In genomic region chr5:169161022-169161680, GRCh38 we compare ENCODE assay signal across 9 cellular contexts.
DNase-seq lines count a peak whose midpoint lies in the region; ATAC-seq, FAIRE-seq and TF ChIP-seq lines count a peak whose summit lies in the region.
"Had no signal": no experiment of that assay in that cellular context is flagged by ENCODE, and none has a peak within 500 bp of the region (broad histone marks: within the 10 kb centered on the region; RNA-seq: fewer than 3 reads in every experiment).

No MANE protein-coding gene starts in this region.

- no peak for TF ChIP-seq POLR2A in heart left ventricle (IDR thresholded peaks at IDR 0.05)

- peak; percentile 45 for DNase-seq in ELR (ENCODE audit: low read depth)
- DNase-seq in amniotic epithelial cell (ENCODE audit: low read depth): peak; percentile 100
- DNase-seq in heart left ventricle: peak in 4 of 5 donors; percentile 20 to 47 (median 40)
- DNase-seq in retinal pigment epithelial cell (ENCODE audit: low read depth): peak; percentile 100
- no peak for DNase-seq in GM19239 (ENCODE audit: insufficient read length, low spot score)
- no peak for DNase-seq in CD4-positive, alpha-beta T cell
- DNase-seq in NOMO-1 treated with DMSO at 0.1 percent for 48 hours (lab: John Stamatoyannopoulos, UW; ENCODE audit: unreplicated experiment): no peak
- DNase-seq in NCI-H2081 (lab: John Stamatoyannopoulos, UW): no peak
- DNase-seq: GF-D8 had no signal

- POLR2A ChIA-PET in CD4-positive, alpha-beta T cell (lab: Charles Lee): no interaction called here

- peak; percentile 56 to 75 (median 66) for ATAC-seq in heart left ventricle
- ATAC-seq in CD4-positive, alpha-beta T cell (ENCODE audit: poor library complexity): no peak

- intact Hi-C loops in heart left ventricle (cut with DNase I): no loop called here
- intact Hi-C loops in CD4-positive, alpha-beta T cell (cut with DNase I, micrococcal nuclease): no loop called here

- H3K9me3 ChIP-seq in heart left ventricle: peaks cover 0 to 26% (median 11%) of the 10 kb centered on the region in 12 donors
- H3K9me3 ChIP-seq in CD4-positive, alpha-beta T cell (ENCODE audit: control insufficient read depth, low read length): no peaks in the 10 kb centered on the region

- H3K27me3 ChIP-seq in heart left ventricle: no peaks in the 10 kb centered on the region
- H3K27me3 ChIP-seq in CD4-positive, alpha-beta T cell (ENCODE audit: control insufficient read depth, insufficient read depth, low read length): no peaks in the 10 kb centered on the region

- H3K36me3 Mint-ChIP-seq in CD4-positive, alpha-beta T cell (ENCODE audit: low read depth): no peaks in the 10 kb centered on the region

- no peaks in the 10 kb centered on the region for H3K36me3 ChIP-seq in heart left ventricle

- H3K4me3 ChIP-seq in heart left ventricle (peak overlapping the region in 1 of 12 donors; percentile 6), retinal pigment epithelial cell (ENCODE audit: low read length) (no peak overlapping the region)

- peaks cover 4% of the 10 kb centered on the region for H3K27me3 Mint-ChIP-seq in CD4-positive, alpha-beta T cell

- 17 to 34% (median 32%) methylated on average over 13 of the region's 13 CpGs for WGBS in heart left ventricle, 4 donors

- TF ChIP-seq CTCF in heart left ventricle (IDR thresholded peaks at IDR 0.05) (no peak), retinal pigment epithelial cell (conservative IDR thresholded peaks at IDR 0.05; ENCODE audit: low read depth, low read length) (no peak)
- no peak for TF ChIP-seq CTCF in CD4-positive, alpha-beta T cell (IDR thresholded peaks at IDR 0.05)

- H3K4me1 ChIP-seq in heart left ventricle: peaks cover 0 to 22% (median 0%) of the 10 kb centered on the region in 12 donors

- H3K4me3 Mint-ChIP-seq in CD4-positive, alpha-beta T cell: no peak overlapping the region

- FAIRE-seq in GM19239 (lab: Jason Lieb, UNC): no peak

- H3K4me1 Mint-ChIP-seq in CD4-positive, alpha-beta T cell (ENCODE audit: low read depth): no peaks in the 10 kb centered on the region

- H3K27ac ChIP-seq in heart left ventricle: peak overlapping the region in 8 of 12 donors; percentile 1 to 38 (median 24)
- H3K27ac ChIP-seq in CD4-positive, alpha-beta T cell (ENCODE audit: low read depth, low read length): no peak overlapping the region

- no peak overlapping the region for H3K27ac Mint-ChIP-seq in CD4-positive, alpha-beta T cell

- peaks cover 17% of the 10 kb centered on the region for H3K9me3 Mint-ChIP-seq in CD4-positive, alpha-beta T cell

- CTCF ChIA-PET in CD4-positive, alpha-beta T cell (lab: Charles Lee): no interaction called here

Comparison
In these comparisons a context has a peak if more than half of its experiments do, and no peak if none do; other contexts are left out.
1. DNase-seq: peak in ELR (single experiment), amniotic epithelial cell (single experiment), heart left ventricle (4 of 5) and retinal pigment epithelial cell (single experiment); none in GM19239 (single experiment), CD4-positive, alpha-beta T cell (0 of 10), NOMO-1 treated with DMSO at 0.1 percent for 48 hours (single experiment) and NCI-H2081 (0 of 2).